ENCODE assay signal across 1 cellular context in the genomic region with DNA sequence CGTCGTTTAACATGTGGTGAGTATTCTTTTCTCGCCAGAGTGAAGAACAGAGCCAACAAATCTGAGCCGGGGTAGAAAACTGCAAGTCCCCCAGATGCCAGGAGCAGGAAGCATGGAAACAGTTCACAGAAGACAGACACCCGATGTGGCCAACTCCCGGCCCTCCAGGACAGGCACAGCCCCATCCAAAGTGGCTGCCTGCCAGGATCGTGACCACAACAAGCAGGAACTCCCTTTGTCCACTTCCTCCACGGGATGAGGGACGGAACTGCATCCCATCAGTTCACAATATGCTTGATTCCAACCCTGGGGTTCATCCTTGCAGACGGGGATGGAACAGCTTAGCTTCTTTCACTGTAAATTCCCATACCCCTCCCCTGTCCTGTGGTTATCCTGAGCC.
TF ChIP-seq lines count a peak whose summit lies in the region.

No MANE protein-coding gene starts in this region.

TF ChIP-seq in GM23338, 12 proteins besides CTCF, POLR2A, EP300 and RAD21:
- TF ChIP-seq ZNF462 (CRISPR knock-in tag; IDR thresholded peaks at IDR 0.05), result no peak
- TF ChIP-seq ZNF331 (CRISPR knock-in tag; IDR thresholded peaks at IDR 0.05; ENCODE audit: low read depth), result no peak
- TF ChIP-seq ZNF114 (CRISPR knock-in tag; IDR thresholded peaks at IDR 0.05), result no peak
- no peak for TF ChIP-seq STAT1 (IDR thresholded peaks at IDR 0.05; ENCODE audit: unreplicated experiment)
- no peak for TF ChIP-seq JUNB (IDR thresholded peaks at IDR 0.05; ENCODE audit: unreplicated experiment)
- no peak for TF ChIP-seq NANOG (IDR thresholded peaks at IDR 0.05; ENCODE audit: borderline replicate concordance)
- TF ChIP-seq EZH2 (IDR thresholded peaks at IDR 0.05; ENCODE audit: low read depth, unreplicated experiment), result no peak
- TF ChIP-seq, protein P1, sequence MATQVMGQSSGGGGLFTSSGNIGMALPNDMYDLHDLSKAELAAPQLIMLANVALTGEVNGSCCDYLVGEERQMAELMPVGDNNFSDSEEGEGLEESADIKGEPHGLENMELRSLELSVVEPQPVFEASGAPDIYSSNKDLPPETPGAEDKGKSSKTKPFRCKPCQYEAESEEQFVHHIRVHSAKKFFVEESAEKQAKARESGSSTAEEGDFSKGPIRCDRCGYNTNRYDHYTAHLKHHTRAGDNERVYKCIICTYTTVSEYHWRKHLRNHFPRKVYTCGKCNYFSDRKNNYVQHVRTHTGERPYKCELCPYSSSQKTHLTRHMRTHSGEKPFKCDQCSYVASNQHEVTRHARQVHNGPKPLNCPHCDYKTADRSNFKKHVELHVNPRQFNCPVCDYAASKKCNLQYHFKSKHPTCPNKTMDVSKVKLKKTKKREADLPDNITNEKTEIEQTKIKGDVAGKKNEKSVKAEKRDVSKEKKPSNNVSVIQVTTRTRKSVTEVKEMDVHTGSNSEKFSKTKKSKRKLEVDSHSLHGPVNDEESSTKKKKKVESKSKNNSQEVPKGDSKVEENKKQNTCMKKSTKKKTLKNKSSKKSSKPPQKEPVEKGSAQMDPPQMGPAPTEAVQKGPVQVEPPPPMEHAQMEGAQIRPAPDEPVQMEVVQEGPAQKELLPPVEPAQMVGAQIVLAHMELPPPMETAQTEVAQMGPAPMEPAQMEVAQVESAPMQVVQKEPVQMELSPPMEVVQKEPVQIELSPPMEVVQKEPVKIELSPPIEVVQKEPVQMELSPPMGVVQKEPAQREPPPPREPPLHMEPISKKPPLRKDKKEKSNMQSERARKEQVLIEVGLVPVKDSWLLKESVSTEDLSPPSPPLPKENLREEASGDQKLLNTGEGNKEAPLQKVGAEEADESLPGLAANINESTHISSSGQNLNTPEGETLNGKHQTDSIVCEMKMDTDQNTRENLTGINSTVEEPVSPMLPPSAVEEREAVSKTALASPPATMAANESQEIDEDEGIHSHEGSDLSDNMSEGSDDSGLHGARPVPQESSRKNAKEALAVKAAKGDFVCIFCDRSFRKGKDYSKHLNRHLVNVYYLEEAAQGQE (IDR thresholded peaks at IDR 0.05; ENCODE audit: unreplicated experiment), result no peak
- TF ChIP-seq CREB1 (CRISPR knock-in tag; IDR thresholded peaks at IDR 0.05; ENCODE audit: low read depth), result no peak
- no peak for TF ChIP-seq POLR2AphosphoS5 (IDR thresholded peaks at IDR 0.05; ENCODE audit: low read depth)
- no peak for TF ChIP-seq EZH2phosphoT487 (IDR thresholded peaks at IDR 0.05; ENCODE audit: unreplicated experiment)
